In the genomic region with DNA sequence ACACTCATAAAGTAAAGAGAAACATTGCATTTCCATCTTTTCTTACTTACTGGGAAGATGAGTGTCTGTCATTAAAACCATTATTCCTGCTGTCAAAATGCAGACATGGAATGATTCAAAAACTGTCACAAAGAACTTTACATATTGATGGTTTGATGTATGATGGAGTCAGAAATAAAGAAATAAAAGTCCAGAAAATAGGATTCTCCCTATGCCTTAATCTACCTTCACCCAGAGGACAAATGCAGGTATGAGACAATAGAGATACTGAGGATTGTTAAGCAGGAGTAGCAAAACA, we compare ENCODE assay signal across 14 cellular contexts.
DNase-seq lines count a peak whose midpoint lies in the region; ATAC-seq and TF ChIP-seq lines count a peak whose summit lies in the region.
"Had no signal": no experiment of that assay in that cellular context is flagged by ENCODE, and none has a peak within 500 bp of the region (broad histone marks: within the 10 kb centered on the region; RNA-seq: fewer than 3 reads in every experiment).

No MANE protein-coding gene starts in this region.

- peak overlapping the region; percentile 2 for H3K4me2 ChIP-seq in mammary epithelial cell (ENCODE audit: insufficient read depth, low read depth, low read length)
- H3K4me2 ChIP-seq in neural progenitor cell = peak overlapping the region; percentile 61

- no peaks in the 10 kb centered on the region for H3K27me3 Mint-ChIP-seq in neural progenitor cell (ENCODE audit: insufficient read depth, low read depth)

- H3K4me1 ChIP-seq in left ventricle myocardium inferior (peaks cover 13% of the 10 kb centered on the region), mammary epithelial cell (ENCODE audit: insufficient read depth, low read length) (peaks cover 11% of the 10 kb centered on the region), neural progenitor cell (peaks cover 25% of the 10 kb centered on the region), esophagus muscularis mucosa (no peaks in the 10 kb centered on the region)

- no peaks in the 10 kb centered on the region for H3K27me3 ChIP-seq in left ventricle myocardium inferior (ENCODE audit: low read depth)
- no peaks in the 10 kb centered on the region for H3K27me3 ChIP-seq in mammary epithelial cell (ENCODE audit: insufficient read depth, low read length)
- H3K27me3 ChIP-seq in neural progenitor cell = no peaks in the 10 kb centered on the region
- no peaks in the 10 kb centered on the region for H3K27me3 ChIP-seq in esophagus muscularis mucosa
- H3K27me3 ChIP-seq: BE2C had no signal

- H3K9me3 ChIP-seq in left ventricle myocardium inferior (replicated peaks) (no peaks in the 10 kb centered on the region), mammary epithelial cell (replicated peaks; ENCODE audit: insufficient read depth, low read length) (no peaks in the 10 kb centered on the region), neural progenitor cell (ENCODE audit: low read depth) (no peaks in the 10 kb centered on the region), esophagus muscularis mucosa (no peaks in the 10 kb centered on the region)
- H3K9me3 ChIP-seq: BE2C had no signal

- dilution Hi-C loops in mammary epithelial cell (cut with HindIII; ENCODE audit: low sequenced_read_pairs) = loop anchor here (5.0 kb wide), 1 partner anchor 36 kb away; no protein-coding TSS in a partner anchor

- no peak for TF ChIP-seq EP300 in esophagus muscularis mucosa (IDR thresholded peaks at IDR 0.05)

- H3K27ac ChIP-seq in left ventricle myocardium inferior (replicated peaks) (peak overlapping the region; percentile 57), mammary epithelial cell (ENCODE audit: insufficient read depth, low read depth, low read length) (no peak overlapping the region), neural progenitor cell (no peak overlapping the region), esophagus muscularis mucosa (replicated peaks in 1 of 4) (no peak overlapping the region)

- H4K20me1 ChIP-seq in mammary epithelial cell (ENCODE audit: insufficient read depth, low read length) (no peaks in the 10 kb centered on the region), neural progenitor cell (ENCODE audit: low read depth) (no peaks in the 10 kb centered on the region)

- H3K9me3 Mint-ChIP-seq in neural progenitor cell = peaks cover 22% of the 10 kb centered on the region
- H3K9me3 Mint-ChIP-seq: CD8-positive, alpha-beta T cell; HFFc6 had no signal

- no peak for ATAC-seq in Right ventricle myocardium inferior
- no peak for ATAC-seq in HG02623 (IDR thresholded peaks at IDR 0.05; ENCODE audit: unreplicated experiment)
- ATAC-seq: CD8-positive, alpha-beta T cell; HepG2 had no signal

- H3K4me3 ChIP-seq in left ventricle myocardium inferior (no peak overlapping the region), mammary epithelial cell (replicated peaks in 1 of 3; ENCODE audit: insufficient read depth in 1 of 3, low read depth in 2 of 3, low read length in 3 of 3) (no peak overlapping the region), neural progenitor cell (no peak overlapping the region), esophagus muscularis mucosa (no peak overlapping the region)

- no peak overlapping the region for H3K4me3 Mint-ChIP-seq in neural progenitor cell
- H3K4me3 Mint-ChIP-seq: CD14-positive monocyte; CD8-positive, alpha-beta T cell; HFFc6 had no signal

- H3K36me3 Mint-ChIP-seq in neural progenitor cell = peaks cover 4% of the 10 kb centered on the region
- H3K36me3 Mint-ChIP-seq: CD14-positive monocyte; CD8-positive, alpha-beta T cell had no signal

- H3K9ac ChIP-seq in mammary epithelial cell (ENCODE audit: insufficient read depth, low read length) (no peak overlapping the region), neural progenitor cell (no peak overlapping the region)

- no peak for TF ChIP-seq CTCF in left ventricle myocardium inferior (IDR thresholded peaks at IDR 0.05; ENCODE audit: borderline replicate concordance)
- no peak for TF ChIP-seq CTCF in mammary epithelial cell (conservative IDR thresholded peaks at IDR 0.05 in 1 of 2, IDR thresholded peaks at IDR 0.05 in 1 of 2; ENCODE audit: extremely low read depth in 1 of 2, insufficient read depth in 1 of 2, low read depth in 1 of 2, low read length in 2 of 2)
- no peak for TF ChIP-seq CTCF in neural progenitor cell (IDR thresholded peaks at IDR 0.05)
- no peak for TF ChIP-seq CTCF in esophagus muscularis mucosa (IDR thresholded peaks at IDR 0.05)

- peaks cover 13% of the 10 kb centered on the region for H3K4me1 Mint-ChIP-seq in neural progenitor cell
- H3K4me1 Mint-ChIP-seq: CD14-positive monocyte had no signal

- H3K79me2 ChIP-seq in mammary epithelial cell (ENCODE audit: insufficient read depth, low read length) (no peaks in the 10 kb centered on the region), neural progenitor cell (ENCODE audit: low read depth) (no peaks in the 10 kb centered on the region)

- H3K36me3 ChIP-seq in left ventricle myocardium inferior (no peaks in the 10 kb centered on the region), mammary epithelial cell (ENCODE audit: insufficient read depth, low read length) (no peaks in the 10 kb centered on the region), neural progenitor cell (no peaks in the 10 kb centered on the region), esophagus muscularis mucosa (no peaks in the 10 kb centered on the region)
- H3K36me3 ChIP-seq: BE2C had no signal

- BruUV-seq in mammary epithelial cell (replicated peaks; lab: Mats Ljungman, UMichigan) = no TSS peak

- H2AFZ ChIP-seq in mammary epithelial cell (ENCODE audit: low read depth, low read length) (no peak overlapping the region), neural progenitor cell (replicated peaks) (no peak overlapping the region)

- no peak overlapping the region for H3K27ac Mint-ChIP-seq in neural progenitor cell
- H3K27ac Mint-ChIP-seq: CD14-positive monocyte; CD8-positive, alpha-beta T cell; HFFc6 had no signal

- TF ChIP-seq POLR2A in esophagus muscularis mucosa (IDR thresholded peaks at IDR 0.05; ENCODE audit: low read depth) = no peak

- peaks cover 16% of the 10 kb centered on the region for H3F3A ChIP-seq in neural progenitor cell (ENCODE audit: low read depth)

- in situ Hi-C loops in mammary epithelial cell (cut with MboI; ENCODE audit: low sequenced_read_pairs in 2 of 2) = no loop called here

- DNase-seq in left ventricle myocardium inferior (no peak), Right ventricle myocardium inferior (ENCODE audit: missing footprints) (no peak), mammary epithelial cell (no peak), neural progenitor cell (ENCODE audit: low spot score) (no peak), esophagus muscularis mucosa (ENCODE audit: extremely low spot score) (no peak), dermis blood vessel endothelial cell (no peak)
- DNase-seq: BE2C; CD8-positive, alpha-beta T cell; COR-L47; DMS79 treated with DMSO at 0.1 percent for 48 hours had no signal

- intact Hi-C loops in left ventricle myocardium inferior (cut with micrococcal nuclease) (no loop called here), Right ventricle myocardium inferior (cut with DNase I) (no loop called here), mammary epithelial cell (cut with micrococcal nuclease) (loop anchor here (1.0 to 5.0 kb wide), 2 partner anchors 42 to 54 kb away; no protein-coding TSS in a partner anchor), esophagus muscularis mucosa (cut with DNase I) (no loop called here)

- CTCF ChIA-PET in mammary epithelial cell (lab: Charles Lee; ENCODE audit: low non-redundant PET) = no interaction called here
